8 cellular contexts compared by ENCODE assay signal in the genomic region with DNA sequence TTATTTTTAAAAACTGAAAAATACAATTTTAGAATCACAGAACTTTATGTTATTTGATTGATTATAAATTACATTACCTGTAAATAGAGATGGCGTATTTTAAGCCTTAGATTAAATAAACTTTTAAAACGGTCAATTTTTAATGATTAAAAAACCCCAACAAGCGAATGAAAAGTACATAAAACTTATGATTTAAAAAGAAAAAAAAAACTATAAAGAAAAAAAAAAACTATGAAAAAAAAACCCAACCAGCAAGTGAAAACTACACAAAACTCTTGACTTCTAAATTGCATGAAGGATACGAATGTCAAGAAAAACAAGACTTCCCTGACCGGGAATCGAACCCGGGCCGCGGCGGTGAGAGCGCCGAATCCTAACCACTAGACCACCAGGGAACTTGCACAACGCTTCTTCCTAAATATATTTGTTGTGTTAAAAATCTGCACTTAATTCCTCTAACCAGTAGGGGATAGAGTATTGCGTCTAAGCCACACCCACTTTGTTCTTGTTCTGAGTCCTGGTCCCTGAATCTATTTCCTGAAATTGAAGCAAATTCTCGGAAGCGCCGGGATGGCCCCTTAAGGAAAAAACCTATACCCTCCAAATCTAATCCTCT. TPM values are rescaled to one million over a fixed set of nuclear protein-coding genes. Genes with fewer than 3 reads are reported as not detected.
DNase-seq lines count a peak whose midpoint lies in the region; ATAC-seq and TF ChIP-seq lines count a peak whose summit lies in the region.

No MANE protein-coding gene starts in this region.

- H3K27ac ChIP-seq in SK-N-SH (ENCODE audit: low read depth in 2 of 2, low read length in 1 of 2) (peak overlapping the region; percentile 77 to 97), thymus (ENCODE audit: low read depth) (peak overlapping the region; percentile 97)

- no peak for TF ChIP-seq CTCF in NB4 (IDR thresholded peaks at IDR 0.05; ENCODE audit: low read depth, low read length)
- TF ChIP-seq CTCF in SK-N-SH (IDR thresholded peaks at IDR 0.05): peak; percentile 22; the same call in 1 of the 2 replicates
- TF ChIP-seq CTCF in osteocyte (IDR thresholded peaks at IDR 0.05): peak; percentile 36

- no peak for TF ChIP-seq RAD21 in SK-N-SH (IDR thresholded peaks at IDR 0.05; ENCODE audit: low read length)

- intact Hi-C loops in Right ventricle myocardium inferior (cut with DNase I): loop anchor here (1.0 to 5.0 kb wide), 2 partner anchors 10 to 192 kb away; partner anchors contain the start of gene NCOA7

- H3K36me3 Mint-ChIP-seq in activated naive CD8-positive, alpha-beta T cell treated with anti-CD3 and anti-CD28 coated beads for 36 hours: peaks cover 7% of the 10 kb centered on the region
- H3K36me3 Mint-ChIP-seq in osteocyte (ENCODE audit: unreplicated experiment): no peaks in the 10 kb centered on the region

- TF ChIP-seq POLR2A in NB4 (IDR thresholded peaks at IDR 0.05; ENCODE audit: extremely low read depth, insufficient read length): no peak

- no peak overlapping the region for H3K27ac Mint-ChIP-seq in activated naive CD8-positive, alpha-beta T cell treated with anti-CD3 and anti-CD28 coated beads for 36 hours
- H3K27ac Mint-ChIP-seq in osteocyte (ENCODE audit: unreplicated experiment): no peak overlapping the region

- H3K4me1 Mint-ChIP-seq in activated naive CD8-positive, alpha-beta T cell treated with anti-CD3 and anti-CD28 coated beads for 36 hours: peaks cover 12% of the 10 kb centered on the region
- H3K4me1 Mint-ChIP-seq in osteocyte (ENCODE audit: unreplicated experiment): peaks cover 17% of the 10 kb centered on the region

- H3K9me3 ChIP-seq in SK-N-SH: no peaks in the 10 kb centered on the region
- no peaks in the 10 kb centered on the region for H3K9me3 ChIP-seq in thymus (ENCODE audit: control insufficient read depth)

- H3K9me2 ChIP-seq in SK-N-SH: no peaks in the 10 kb centered on the region

- H3K36me3 ChIP-seq in SK-N-SH (replicated peaks in 1 of 2; ENCODE audit: control insufficient read depth in 1 of 2, insufficient read depth in 2 of 2, low read length in 1 of 2) (no peaks in the 10 kb centered on the region), thymus (ENCODE audit: control insufficient read depth, insufficient read depth) (no peaks in the 10 kb centered on the region)

- H3K4me1 ChIP-seq in SK-N-SH (ENCODE audit: control insufficient read depth in 1 of 2, insufficient read depth in 2 of 2, low read depth in 1 of 2, low read length in 1 of 2): peaks cover 0 to 6% of the 10 kb centered on the region in 2 experiments; a peak in 2 of 4 replicates
- H3K4me1 ChIP-seq in thymus (ENCODE audit: control insufficient read depth, insufficient read depth, low read length): no peaks in the 10 kb centered on the region

- no peaks in the 10 kb centered on the region for H3K9me3 Mint-ChIP-seq in activated naive CD8-positive, alpha-beta T cell treated with anti-CD3 and anti-CD28 coated beads for 36 hours
- no peaks in the 10 kb centered on the region for H3K9me3 Mint-ChIP-seq in osteocyte (ENCODE audit: unreplicated experiment)

- peaks cover 35% of the 10 kb centered on the region for H3F3A ChIP-seq in SK-N-SH (replicated peaks; ENCODE audit: insufficient read depth)

- no peaks in the 10 kb centered on the region for H4K20me1 ChIP-seq in SK-N-SH (ENCODE audit: insufficient read depth)

- peak overlapping the region; percentile 78 for H3K4me2 ChIP-seq in SK-N-SH

- H3K9ac ChIP-seq in SK-N-SH: peak overlapping the region; percentile 76

- H3K4me3 Mint-ChIP-seq in activated naive CD8-positive, alpha-beta T cell treated with anti-CD3 and anti-CD28 coated beads for 36 hours: no peak overlapping the region
- H3K4me3 Mint-ChIP-seq in osteocyte (ENCODE audit: unreplicated experiment): no peak overlapping the region

- DNase-seq in GM04503 (ENCODE audit: low read depth): peak; percentile 66
- peak; percentile 93 for DNase-seq in NB4 (ENCODE audit: low read depth)
- DNase-seq in SK-N-SH: peak; percentile 86
- DNase-seq in activated naive CD8-positive, alpha-beta T cell treated with anti-CD3 and anti-CD28 coated beads for 36 hours: peak; percentile 73
- DNase-seq in Right ventricle myocardium inferior (ENCODE audit: missing footprints): peak; percentile 88
- peak; percentile 93 for DNase-seq in osteocyte (ENCODE audit: extremely low spot score, unreplicated experiment)

- H3K27me3 Mint-ChIP-seq in activated naive CD8-positive, alpha-beta T cell treated with anti-CD3 and anti-CD28 coated beads for 36 hours: no peaks in the 10 kb centered on the region
- no peaks in the 10 kb centered on the region for H3K27me3 Mint-ChIP-seq in osteocyte (ENCODE audit: unreplicated experiment)

- ATAC-seq in HG02571 (IDR thresholded peaks at IDR 0.05; ENCODE audit: unreplicated experiment) (peak; percentile 85), Right ventricle myocardium inferior (peak; percentile 96)

- TF ChIP-seq EP300 in SK-N-SH (IDR thresholded peaks at IDR 0.05; ENCODE audit: borderline replicate concordance in 1 of 2, low read depth in 1 of 2, low read length in 1 of 2): no peak

- WGBS in SK-N-SH (ENCODE audit: low lambda C conversion rate): 8% methylated on average over 17 of the region's 17 CpGs
- 16% methylated on average over 17 of the region's 17 CpGs for WGBS in thymus

- CTCF ChIA-PET in SK-N-SH (lab: Yijun Ruan, JAX): interaction anchor here (0.6 to 4.1 kb wide), 14 partner anchors 11 to 479 kb away, joined by 3 to 58 read pairs (median 5); partner anchors contain the start of genes HINT3 and NCOA7

- H3K79me2 ChIP-seq in SK-N-SH (ENCODE audit: insufficient read depth): no peaks in the 10 kb centered on the region

- H3K27me3 ChIP-seq in SK-N-SH (ENCODE audit: insufficient read depth): no peaks in the 10 kb centered on the region; the same call in 1 of the 2 replicates
- no peaks in the 10 kb centered on the region for H3K27me3 ChIP-seq in thymus (ENCODE audit: control insufficient read depth, insufficient read depth)

- H3K4me3 ChIP-seq in NB4 (ENCODE audit: low read depth, low read length) (peak overlapping the region; percentile 82), SK-N-SH (ENCODE audit: low read depth in 2 of 2, low read length in 1 of 2) (peak overlapping the region; percentile 77), thymus (ENCODE audit: low read length) (peak overlapping the region; percentile 87)

- POLR2A ChIA-PET in SK-N-SH (lab: Yijun Ruan, JAX): interaction anchor here (0.7 to 3.2 kb wide), 11 partner anchors 10 to 1486 kb away, joined by 3 to 61 read pairs (median 3); partner anchors contain the start of genes NCOA7, RNF146 and TRMT11

- H2AFZ ChIP-seq in SK-N-SH (ENCODE audit: low read depth): peak overlapping the region; percentile 97

TF ChIP-seq in SK-N-SH, 30 proteins besides CTCF, POLR2A, EP300 and RAD21 (continues in another document):
- TF ChIP-seq, protein P1, sequence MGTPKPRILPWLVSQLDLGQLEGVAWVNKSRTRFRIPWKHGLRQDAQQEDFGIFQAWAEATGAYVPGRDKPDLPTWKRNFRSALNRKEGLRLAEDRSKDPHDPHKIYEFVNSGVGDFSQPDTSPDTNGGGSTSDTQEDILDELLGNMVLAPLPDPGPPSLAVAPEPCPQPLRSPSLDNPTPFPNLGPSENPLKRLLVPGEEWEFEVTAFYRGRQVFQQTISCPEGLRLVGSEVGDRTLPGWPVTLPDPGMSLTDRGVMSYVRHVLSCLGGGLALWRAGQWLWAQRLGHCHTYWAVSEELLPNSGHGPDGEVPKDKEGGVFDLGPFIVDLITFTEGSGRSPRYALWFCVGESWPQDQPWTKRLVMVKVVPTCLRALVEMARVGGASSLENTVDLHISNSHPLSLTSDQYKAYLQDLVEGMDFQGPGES (IDR thresholded peaks at IDR 0.05; ENCODE audit: low read depth, low read length): peak; percentile 14; the same call in 1 of the 2 replicates
- TF ChIP-seq CHD2 (IDR thresholded peaks at IDR 0.05; ENCODE audit: low read length, partially characterized antibody): peak; percentile 71
- TF ChIP-seq TEAD4 (IDR thresholded peaks at IDR 0.05; ENCODE audit: borderline replicate concordance, insufficient read depth): peak; percentile 82
- TF ChIP-seq SMC3 (IDR thresholded peaks at IDR 0.05; ENCODE audit: low read depth, low read length): no peak
- TF ChIP-seq FOSL2 (IDR thresholded peaks at IDR 0.05; ENCODE audit: borderline replicate concordance, low read depth): peak; percentile 73
- no peak for TF ChIP-seq FOXM1 (IDR thresholded peaks at IDR 0.05; ENCODE audit: low read depth)
- TF ChIP-seq RCOR1 (IDR thresholded peaks at IDR 0.05; ENCODE audit: low read length): peak; percentile 73; the same call in 1 of the 2 replicates
- TF ChIP-seq JUND (IDR thresholded peaks at IDR 0.05): no peak
- no peak; the same call in 1 of the 2 replicates for TF ChIP-seq POLR2AphosphoS5 (IDR thresholded peaks at IDR 0.05; ENCODE audit: low read depth, low read length)
- no peak for TF ChIP-seq MXI1 (IDR thresholded peaks at IDR 0.05; ENCODE audit: low read depth, low read length)
- TF ChIP-seq USF2 (IDR thresholded peaks at IDR 0.05; ENCODE audit: borderline replicate concordance, low read depth, low read length): no peak
- TF ChIP-seq SIN3A (IDR thresholded peaks at IDR 0.05; ENCODE audit: borderline replicate concordance, low read depth, low read length): peak; percentile 45; the same call in 1 of the 2 replicates

RNA-seq across cellular contexts. Expression of gene NCOA7, which starts 10.7 kb away (rescaled TPM):
- polyA plus RNA-seq in SK-N-SH (2012; rRNA removed): 16.3 and 19.6 TPM in 2 replicates
- 14.9 and 19.5 TPM in 2 replicates for polyA plus RNA-seq in SK-N-SH (2012; cell fraction: cytosol; rRNA removed)
- 26.4 and 30.5 TPM in 2 replicates for polyA plus RNA-seq in SK-N-SH (2012; cell fraction: nucleus; rRNA removed)
- total RNA-seq in activated naive CD8-positive, alpha-beta T cell treated with anti-CD3 and anti-CD28 coated beads for 36 hours: 10 to 100 TPM; 73.7 to 76.4 TPM
- 12.5 TPM for total RNA-seq in Right ventricle myocardium inferior
- 63.5 and 65.7 TPM in 2 replicates for total RNA-seq in osteocyte
- polyA plus RNA-seq in thymus: 15.8 TPM

RNA-seq across cellular contexts. Expression of gene HEY2, which starts 30.6 kb away (rescaled TPM):
- polyA plus RNA-seq in SK-N-SH (2012; rRNA removed) (not detected in 2 replicates), thymus (2.8 TPM)
- polyA plus RNA-seq in SK-N-SH (2012; cell fraction: cytosol; rRNA removed): not detected in 2 replicates
- not detected in 2 replicates for polyA plus RNA-seq in SK-N-SH (2012; cell fraction: nucleus; rRNA removed)
- not detected for total RNA-seq in activated naive CD8-positive, alpha-beta T cell treated with anti-CD3 and anti-CD28 coated beads for 36 hours
- total RNA-seq in Right ventricle myocardium inferior (57.5 TPM), osteocyte (22.7 and 25.8 TPM in 2 replicates)

Comparison
In these comparisons a context has a peak if more than half of its experiments do, and no peak if none do; other contexts are left out.
1. Peak in every context shown above with its lines: DNase-seq, ATAC-seq, H3K4me3 ChIP-seq and H3K27ac ChIP-seq.
2. RNA of gene HEY2, which starts 30.6 kb away (total RNA-seq): 57.5 TPM in Right ventricle myocardium inferior (single experiment) and 22.7 to 25.8 TPM in osteocyte; not detected in activated naive CD8-positive, alpha-beta T cell treated with anti-CD3 and anti-CD28 coated beads for 36 hours; every median in the first group is over 10 times any median in the second.